Comparison of ENCODE assay signal across 26 cellular contexts in the genomic region with DNA sequence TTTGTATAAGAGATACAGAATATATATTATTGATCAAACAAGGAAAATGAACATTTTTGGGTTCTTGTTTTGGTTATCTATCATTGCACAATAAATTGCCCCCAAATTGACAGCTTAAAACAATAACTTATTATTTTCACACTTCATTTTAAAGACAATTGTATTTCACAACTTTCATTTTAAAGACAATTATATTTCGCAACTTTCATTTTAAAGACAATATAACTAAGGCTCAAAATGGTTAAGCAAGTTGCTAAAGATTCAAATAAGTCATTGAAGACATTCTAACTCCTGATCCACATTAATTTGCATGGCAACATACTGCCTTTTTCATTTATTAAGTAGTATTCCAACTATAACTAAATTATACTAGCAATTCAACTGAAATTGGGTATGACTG. TPM values are rescaled to one million over a fixed set of nuclear protein-coding genes. Genes with fewer than 3 reads are reported as not detected.
"Had no signal": no experiment of that assay in that cellular context is flagged by ENCODE, and none has a peak within 500 bp of the region (broad histone marks: within the 10 kb centered on the region; RNA-seq: fewer than 3 reads in every experiment).

No MANE protein-coding gene starts in this region.

- H3K4me1 Mint-ChIP-seq: activated CD4-positive, alpha-beta memory T cell treated with anti-CD3 and anti-CD28 coated beads, Interleukin-2, amount 10 ng/mL, durations not matched to agents 7 days and 5 days; activated CD4-positive, alpha-beta T cell treated with anti-CD3 and anti-CD28 coated beads, Interleukin-2, amount 10 ng/mL, durations not matched to agents 7 days and 5 days; activated naive CD4-positive, alpha-beta T cell treated with anti-CD3 and anti-CD28 coated beads, Interleukin-2, amount 10 ng/mL, durations not matched to agents 7 days and 5 days; activated naive CD8-positive, alpha-beta T cell treated with anti-CD3 and anti-CD28 coated beads, Interleukin-2, amount 10 ng/mL, durations not matched to agents 7 days and 5 days; brain; WTC11 had no signal

- DNase-seq: activated CD4-positive, alpha-beta memory T cell treated with anti-CD3 and anti-CD28 coated beads, Interleukin-2, amount 10 ng/mL, durations not matched to agents 7 days and 5 days; activated CD4-positive, alpha-beta T cell treated with anti-CD3 and anti-CD28 coated beads for 1 hour; activated CD4-positive, alpha-beta T cell treated with anti-CD3 and anti-CD28 coated beads for 4 hours; activated CD4-positive, alpha-beta T cell treated with anti-CD3 and anti-CD28 coated beads, Interleukin-2, amount 10 ng/mL, durations not matched to agents 7 days and 5 days; activated CD4-positive, alpha-beta T cell treated with anti-CD3 and anti-CD28 coated beads, Interleukin-2, amount 50 U/mL, for 4 hours; activated CD8-positive, alpha-beta memory T cell treated with anti-CD3 and anti-CD28 coated beads, Interleukin-2, amount 50 U/mL, for 48 hours; activated gamma-delta T cell; activated naive CD4-positive, alpha-beta T cell; activated naive CD4-positive, alpha-beta T cell treated with anti-CD3 and anti-CD28 coated beads, Interleukin-2, amount 10 ng/mL, durations not matched to agents 7 days and 5 days; activated naive CD8-positive, alpha-beta T cell treated with anti-CD3 and anti-CD28 coated beads, Interleukin-2, amount 10 ng/mL, durations not matched to agents 7 days and 5 days; activated T-cell treated with anti-CD3 and anti-CD28 coated beads for 4 hours; activated T-cell treated with anti-CD3 and anti-CD28 coated beads, Interleukin-2, amount 50 U/mL, for 24 hours; activated T-cell treated with anti-CD3 and anti-CD28 coated beads, Interleukin-2, amount 50 U/mL, for 72 hours; central memory CD4-positive, alpha-beta T cell; cerebellar nuclear complex; colonic mucosa; effector CD8-positive, alpha-beta T cell; foreskin fibroblast; head of caudate nucleus; T-helper 2 cell had no signal

- H3K4me3 ChIP-seq: ascending aorta, breast epithelium, cardiac muscle cell, colonic mucosa had no signal

- H3K36me3 Mint-ChIP-seq: activated naive CD4-positive, alpha-beta T cell treated with anti-CD3 and anti-CD28 coated beads, Interleukin-2, amount 10 ng/mL, durations not matched to agents 7 days and 5 days; activated naive CD4-positive, alpha-beta T cell treated with anti-CD3 and anti-CD28 coated beads, Interleukin-2, amount 50 U/mL, for 72 hours; activated naive CD8-positive, alpha-beta T cell treated with anti-CD3 and anti-CD28 coated beads, Interleukin-2, amount 10 ng/mL, durations not matched to agents 7 days and 5 days; brain; WTC11 had no signal

- H3K27me3 Mint-ChIP-seq: activated CD4-positive, alpha-beta memory T cell treated with anti-CD3 and anti-CD28 coated beads, Interleukin-2, amount 10 ng/mL, durations not matched to agents 7 days and 5 days; activated naive CD4-positive, alpha-beta T cell treated with anti-CD3 and anti-CD28 coated beads, Interleukin-2, amount 10 ng/mL, durations not matched to agents 7 days and 5 days had no signal

- H3K27ac Mint-ChIP-seq: activated CD4-positive, alpha-beta memory T cell treated with anti-CD3 and anti-CD28 coated beads, Interleukin-2, amount 10 ng/mL, durations not matched to agents 7 days and 5 days; activated CD4-positive, alpha-beta T cell treated with anti-CD3 and anti-CD28 coated beads, Interleukin-2, amount 10 ng/mL, durations not matched to agents 7 days and 5 days; activated naive CD4-positive, alpha-beta T cell treated with anti-CD3 and anti-CD28 coated beads, Interleukin-2, amount 10 ng/mL, durations not matched to agents 7 days and 5 days; activated naive CD4-positive, alpha-beta T cell treated with anti-CD3 and anti-CD28 coated beads, Interleukin-2, amount 50 U/mL, for 72 hours; activated naive CD8-positive, alpha-beta T cell treated with anti-CD3 and anti-CD28 coated beads, Interleukin-2, amount 10 ng/mL, durations not matched to agents 7 days and 5 days; activated T-cell treated with anti-CD3 and anti-CD28 coated beads, Interleukin-2, amount 50 U/mL, for 24 hours; activated T-cell treated with anti-CD3 and anti-CD28 coated beads, Interleukin-2, amount 50 U/mL, for 72 hours; brain; WTC11 had no signal

- H3K9me3 Mint-ChIP-seq: activated CD4-positive, alpha-beta memory T cell treated with anti-CD3 and anti-CD28 coated beads, Interleukin-2, amount 10 ng/mL, durations not matched to agents 7 days and 5 days; activated CD4-positive, alpha-beta T cell treated with anti-CD3 and anti-CD28 coated beads, Interleukin-2, amount 10 ng/mL, durations not matched to agents 7 days and 5 days; activated naive CD4-positive, alpha-beta T cell treated with anti-CD3 and anti-CD28 coated beads, Interleukin-2, amount 10 ng/mL, durations not matched to agents 7 days and 5 days had no signal

- H3K27me3 ChIP-seq: ascending aorta, breast epithelium, cardiac muscle cell, colonic mucosa had no signal

- H3K36me3 ChIP-seq: ascending aorta, breast epithelium, cardiac muscle cell, colonic mucosa had no signal

- H3K9me3 ChIP-seq: ascending aorta, breast epithelium, colonic mucosa had no signal

- H3K4me3 Mint-ChIP-seq: activated CD4-positive, alpha-beta memory T cell treated with anti-CD3 and anti-CD28 coated beads, Interleukin-2, amount 10 ng/mL, durations not matched to agents 7 days and 5 days; activated CD4-positive, alpha-beta T cell treated with anti-CD3 and anti-CD28 coated beads, Interleukin-2, amount 10 ng/mL, durations not matched to agents 7 days and 5 days; activated naive CD4-positive, alpha-beta T cell treated with anti-CD3 and anti-CD28 coated beads, Interleukin-2, amount 10 ng/mL, durations not matched to agents 7 days and 5 days; activated naive CD8-positive, alpha-beta T cell treated with anti-CD3 and anti-CD28 coated beads, Interleukin-2, amount 10 ng/mL, durations not matched to agents 7 days and 5 days; activated T-cell treated with anti-CD3 and anti-CD28 coated beads, Interleukin-2, amount 50 U/mL, for 24 hours; activated T-cell treated with anti-CD3 and anti-CD28 coated beads, Interleukin-2, amount 50 U/mL, for 72 hours; brain; WTC11 had no signal

- H3K4me1 ChIP-seq: ascending aorta, breast epithelium, colonic mucosa had no signal

- H3K27ac ChIP-seq: ascending aorta, breast epithelium, cardiac muscle cell, colonic mucosa had no signal

RNA-seq across cellular contexts. Expression of gene STEAP2, which starts 10.0 kb away (rescaled TPM):
- total RNA-seq: activated CD4-positive, alpha-beta T cell treated with anti-CD3 and anti-CD28 coated beads, Interleukin-2, amount 10 ng/mL, durations not matched to agents 7 days and 5 days; activated naive CD4-positive, alpha-beta T cell treated with anti-CD3 and anti-CD28 coated beads, Interleukin-2, amount 50 U/mL, for 72 hours; activated naive CD8-positive, alpha-beta T cell treated with anti-CD3 and anti-CD28 coated beads, Interleukin-2, amount 10 ng/mL, durations not matched to agents 7 days and 5 days; activated T-cell treated with anti-CD3 and anti-CD28 coated beads, Interleukin-2, amount 50 U/mL, for 72 hours had no signal

RNA-seq across cellular contexts. Expression of gene CFAP69, which starts 43.5 kb away (rescaled TPM):
- total RNA-seq: activated CD4-positive, alpha-beta memory T cell treated with anti-CD3 and anti-CD28 coated beads, Interleukin-2, amount 10 ng/mL, durations not matched to agents 7 days and 5 days; activated CD4-positive, alpha-beta T cell treated with anti-CD3 and anti-CD28 coated beads, Interleukin-2, amount 10 ng/mL, durations not matched to agents 7 days and 5 days had no signal

RNA-seq across cellular contexts. Expression of gene STEAP1, which starts 47.2 kb away (rescaled TPM):
- total RNA-seq: activated CD4-positive, alpha-beta T cell treated with anti-CD3 and anti-CD28 coated beads, Interleukin-2, amount 10 ng/mL, durations not matched to agents 7 days and 5 days; activated naive CD8-positive, alpha-beta T cell treated with anti-CD3 and anti-CD28 coated beads, Interleukin-2, amount 10 ng/mL, durations not matched to agents 7 days and 5 days; cardiac muscle cell had no signal
- polyA plus RNA-seq: cardiac muscle cell had no signal
